In the genomic region with DNA sequence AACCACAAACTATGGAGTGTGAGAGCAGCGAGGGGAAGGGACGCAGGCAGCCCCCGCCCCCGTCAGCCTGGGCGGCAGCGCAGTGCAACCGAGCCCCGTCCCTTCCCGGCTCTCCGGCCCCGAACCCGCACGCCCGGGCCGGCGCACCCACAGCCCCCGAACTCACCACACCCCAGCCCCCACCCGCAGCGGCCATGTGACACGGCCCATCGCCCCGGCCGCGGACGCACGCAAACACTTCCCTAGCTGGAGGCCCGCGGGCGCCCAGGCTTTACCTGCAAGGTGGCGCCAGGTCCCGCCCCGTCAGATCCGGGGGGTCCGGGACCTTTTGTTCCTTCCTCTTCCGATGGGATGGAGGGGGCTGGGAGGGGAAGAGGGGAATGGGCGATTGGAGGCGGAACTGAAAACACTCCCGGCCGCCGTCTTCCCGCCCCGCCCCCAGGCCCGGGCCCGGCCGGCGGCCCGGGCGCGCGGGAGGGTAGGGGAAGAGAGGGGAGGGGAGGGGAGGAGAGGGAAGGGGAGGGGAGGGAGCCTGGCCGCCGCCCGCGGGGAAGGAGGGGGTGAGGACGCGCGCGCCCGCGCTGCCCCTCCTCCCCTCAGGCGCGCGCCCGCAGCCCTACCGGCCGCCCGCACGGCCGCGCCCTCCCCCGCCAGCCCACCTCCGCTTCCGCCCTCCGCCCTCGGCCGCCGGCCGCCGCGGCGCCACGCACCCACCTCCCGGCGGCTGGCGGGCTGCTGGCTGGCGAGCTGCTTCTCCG, we compare ENCODE assay signal across 8 cellular contexts. TPM values are rescaled to one million over a fixed set of nuclear protein-coding genes. Genes with fewer than 3 reads are reported as not detected.
DNase-seq lines count a peak whose midpoint lies in the region; ATAC-seq, FAIRE-seq and TF ChIP-seq lines count a peak whose summit lies in the region.

Gene SMAD2, minus strand, starts transcription at position 574 of the 758 bp plus-strand sequence. CDS start 33,903 bp downstream, outside the sequence.

- FAIRE-seq in HTR-8/SVneo (lab: Jason Lieb, UNC), result no peak

- H3K9me3 ChIP-seq in Panc1 (ENCODE audit: control insufficient read depth, insufficient read depth, low read depth, low read length), result no peaks in the 10 kb centered on the region
- H3K9me3 ChIP-seq in fibroblast of lung (ENCODE audit: control insufficient read depth, insufficient read depth, low read depth, low read length), result no peaks in the 10 kb centered on the region

- H3K79me2 ChIP-seq in fibroblast of lung (ENCODE audit: control insufficient read depth, insufficient read depth, low read length), result peaks cover 44% of the 10 kb centered on the region

- H3K27ac ChIP-seq in Panc1 (ENCODE audit: low read length), result peak within 1 kb of the TSS; percentile 88
- H3K27ac ChIP-seq in fibroblast of lung (ENCODE audit: insufficient read depth, low read length), result peak within 1 kb of the TSS; percentile 88

- in situ Hi-C loops in Panc1 (cut with HindIII; ENCODE audit: low pct_unique_long_range_greater_than_20kb, low sequenced_read_pairs), result no loop called here

- no peaks in the 10 kb centered on the region for H3K9me3 Mint-ChIP-seq in naive thymus-derived CD8-positive, alpha-beta T cell
- no peaks in the 10 kb centered on the region for H3K9me3 Mint-ChIP-seq in stimulated activated naive B cell treated with anti-CD40 and anti-IgM and Interleukin-4, amounts not matched to agents 10 μg/mL and 1 μg/mL and 100 μg/mL, for 72 hours

- H3K4me2 ChIP-seq in fibroblast of lung (ENCODE audit: extremely low read depth, insufficient read depth, low read length), result peak within 1 kb of the TSS; percentile 84

- peak within 1 kb of the TSS; percentile 80 for H2AFZ ChIP-seq in fibroblast of lung (ENCODE audit: low read length)

- peaks cover 3% of the 10 kb centered on the region; the same call in 1 of the 2 replicates for H3K36me3 ChIP-seq in Panc1 (ENCODE audit: control insufficient read depth, insufficient read depth, low read length)
- no peaks in the 10 kb centered on the region for H3K36me3 ChIP-seq in fibroblast of lung (ENCODE audit: control insufficient read depth, insufficient read depth, low read length)

- CTCF ChIA-PET in Panc1 (lab: Charles Lee), result interaction anchor here (0.7 kb wide), 1 partner anchor 73 kb away, joined by 3 read pairs; no protein-coding TSS in a partner anchor

- TF ChIP-seq CTCF in Panc1 (IDR thresholded peaks at IDR 0.05) (no peak), fibroblast of lung (conservative IDR thresholded peaks at IDR 0.05 in 1 of 2, IDR thresholded peaks at IDR 0.05 in 1 of 2; ENCODE audit: low read depth in 1 of 2, low read length in 2 of 2) (no peak)

- H3K4me3 ChIP-seq in Panc1 (ENCODE audit: low read depth in 2 of 2, low read length in 2 of 2), result peak within 1 kb of the TSS; percentile 65 to 86
- peak within 1 kb of the TSS; percentile 85 to 89 (median 88) for H3K4me3 ChIP-seq in fibroblast of lung (replicated peaks in 1 of 4; ENCODE audit: control extremely low read depth in 1 of 4, insufficient read depth in 1 of 4, low read depth in 3 of 4, low read length in 4 of 4)

- BruUV-seq in Panc1 (replicated peaks; lab: Mats Ljungman, UMichigan), result no TSS peak

- no peaks in the 10 kb centered on the region for H3K27me3 Mint-ChIP-seq in naive thymus-derived CD8-positive, alpha-beta T cell
- H3K27me3 Mint-ChIP-seq in stimulated activated naive B cell treated with anti-CD40 and anti-IgM and Interleukin-4, amounts not matched to agents 10 μg/mL and 1 μg/mL and 100 μg/mL, for 72 hours, result peaks cover 0 to 12% of the 10 kb centered on the region in 2 donors

- H3K9ac ChIP-seq in fibroblast of lung (ENCODE audit: insufficient read depth, low read length), result peak within 1 kb of the TSS; percentile 79

- POLR2A ChIA-PET in Panc1 (lab: Charles Lee), result interaction anchor here (0.6 to 0.7 kb wide), 3 partner anchors 62 to 1502 kb away, joined by 3 to 9 read pairs (median 4); no protein-coding TSS in a partner anchor
- POLR2A ChIA-PET in naive thymus-derived CD8-positive, alpha-beta T cell (lab: Charles Lee), result interaction anchor here (0.7 to 2.8 kb wide), 21 partner anchors 9 to 1021 kb away, joined by 3 to 36 read pairs (median 5); no protein-coding TSS in a partner anchor

- H3K27ac Mint-ChIP-seq in naive thymus-derived CD8-positive, alpha-beta T cell, result peak within 1 kb of the TSS; percentile 56 to 97 (median 93)
- H3K27ac Mint-ChIP-seq in stimulated activated naive B cell treated with anti-CD40 and anti-IgM and Interleukin-4, amounts not matched to agents 10 μg/mL and 1 μg/mL and 100 μg/mL, for 72 hours, result peak within 1 kb of the TSS; percentile 96

- peak within 1 kb of the TSS; percentile 83 to 94 (median 88) for H3K4me3 Mint-ChIP-seq in naive thymus-derived CD8-positive, alpha-beta T cell
- H3K4me3 Mint-ChIP-seq in stimulated activated naive B cell treated with anti-CD40 and anti-IgM and Interleukin-4, amounts not matched to agents 10 μg/mL and 1 μg/mL and 100 μg/mL, for 72 hours, result peak within 1 kb of the TSS; percentile 86 to 88

- no peaks in the 10 kb centered on the region for H4K20me1 ChIP-seq in fibroblast of lung (ENCODE audit: control insufficient read depth, extremely low read depth, insufficient read depth, low read length)

- H3K4me1 ChIP-seq in Panc1 (ENCODE audit: control insufficient read depth, insufficient read depth, low read length), result peaks cover 26% of the 10 kb centered on the region
- no peaks in the 10 kb centered on the region for H3K4me1 ChIP-seq in fibroblast of lung (ENCODE audit: control insufficient read depth, extremely low read depth, insufficient read depth, low read length)

- peaks cover 39 to 55% (median 50%) of the 10 kb centered on the region in 4 donors for H3K4me1 Mint-ChIP-seq in naive thymus-derived CD8-positive, alpha-beta T cell
- peaks cover 27 to 49% of the 10 kb centered on the region in 2 donors for H3K4me1 Mint-ChIP-seq in stimulated activated naive B cell treated with anti-CD40 and anti-IgM and Interleukin-4, amounts not matched to agents 10 μg/mL and 1 μg/mL and 100 μg/mL, for 72 hours

- H3K36me3 Mint-ChIP-seq in naive thymus-derived CD8-positive, alpha-beta T cell, result no peaks in the 10 kb centered on the region
- H3K36me3 Mint-ChIP-seq in stimulated activated naive B cell treated with anti-CD40 and anti-IgM and Interleukin-4, amounts not matched to agents 10 μg/mL and 1 μg/mL and 100 μg/mL, for 72 hours, result peaks cover 3 to 7% of the 10 kb centered on the region in 2 donors

- intact Hi-C loops in Panc1 (cut with micrococcal nuclease; ENCODE audit: unreplicated experiment), result no loop called here

- H3K27me3 ChIP-seq in Panc1 (ENCODE audit: control insufficient read depth, insufficient read depth, low read length) (no peaks in the 10 kb centered on the region), fibroblast of lung (ENCODE audit: control insufficient read depth, insufficient read depth, low read length) (peaks cover 3% of the 10 kb centered on the region)

- DNase-seq in COLO668 (lab: John Stamatoyannopoulos, UW; ENCODE audit: unreplicated experiment), result peak; percentile 98
- DNase-seq in HTR-8/SVneo (ENCODE audit: insufficient read length, low spot score), result peak; percentile 37
- peak; percentile 12 for DNase-seq in Panc1 (ENCODE audit: low read depth, low spot score)
- DNase-seq in activated T-helper 1 cell treated with Interleukin-2 at 50 U/mL for 16 hours (ENCODE audit: low read depth), result peak; percentile 76
- DNase-seq in fibroblast of lung (ENCODE audit: low read depth in 2 of 2), result peak; percentile 75 to 81
- peak in 9 of 10 donors; percentile 58 to 85 (median 76) for DNase-seq in naive thymus-derived CD8-positive, alpha-beta T cell
- peak; percentile 69 for DNase-seq in stimulated activated naive B cell treated with anti-CD40 and anti-IgM and Interleukin-4, amounts not matched to agents 10 μg/mL and 1 μg/mL and 100 μg/mL, for 72 hours

- ATAC-seq in GM21360 (IDR thresholded peaks at IDR 0.05; ENCODE audit: unreplicated experiment) (peak; percentile 33), Panc1 (peak; percentile 74)
- ATAC-seq in naive thymus-derived CD8-positive, alpha-beta T cell, result peak; percentile 24 to 43
- peak; percentile 42 to 51 for ATAC-seq in stimulated activated naive B cell treated with anti-CD40 and anti-IgM and Interleukin-4, amounts not matched to agents 10 μg/mL and 1 μg/mL and 100 μg/mL, for 72 hours (replicated peaks)

RNA-seq across cellular contexts. Expression of gene SMAD2, which starts in this region (rescaled TPM):
- total RNA-seq in Panc1 (2021; ENCODE audit: unreplicated experiment) (129 TPM), fibroblast of lung (31.3 and 76.0 TPM in 2 replicates)
- 45.8 TPM for polyA plus RNA-seq in Panc1 (2012; ENCODE audit: insufficient read length)
- polyA plus RNA-seq in fibroblast of lung, result 88.6 and 111 TPM in 2 replicates
- polyA plus RNA-seq in fibroblast of lung (2012), result 61.0 and 75.8 TPM in 2 replicates
- 22.7 and 28.6 TPM in 2 replicates for polyA minus RNA-seq in fibroblast of lung (ENCODE audit: low replicate concordance)
- 100 to 1,000 TPM; 137 to 151 TPM for total RNA-seq in naive thymus-derived CD8-positive, alpha-beta T cell
- polyA plus RNA-seq in naive thymus-derived CD8-positive, alpha-beta T cell, result 100 to 1,000 TPM in 1 of 3 donors, 10 to 100 TPM in 2; 78.2 to 116 (median 89.6) TPM

Comparison
In these comparisons a context has a peak if more than half of its experiments do, and no peak if none do; other contexts are left out.
1. Peak in every context shown above with its lines: DNase-seq, ATAC-seq, H3K4me3 ChIP-seq and H3K27ac ChIP-seq.
2. DNase-seq: peak in every context shown above with its lines; median percentile 98 in COLO668; 78 in fibroblast of lung; 76 in activated T-helper 1 cell treated with Interleukin-2 at 50 U/mL for 16 hours; 76 in naive thymus-derived CD8-positive, alpha-beta T cell; 69 in stimulated activated naive B cell treated with anti-CD40 and anti-IgM and Interleukin-4, amounts not matched to agents 10 μg/mL and 1 μg/mL and 100 μg/mL, for 72 hours; 37 in HTR-8/SVneo; 12 in Panc1.